Comparison of ENCODE assay signal across 26 cellular contexts in the genomic region with DNA sequence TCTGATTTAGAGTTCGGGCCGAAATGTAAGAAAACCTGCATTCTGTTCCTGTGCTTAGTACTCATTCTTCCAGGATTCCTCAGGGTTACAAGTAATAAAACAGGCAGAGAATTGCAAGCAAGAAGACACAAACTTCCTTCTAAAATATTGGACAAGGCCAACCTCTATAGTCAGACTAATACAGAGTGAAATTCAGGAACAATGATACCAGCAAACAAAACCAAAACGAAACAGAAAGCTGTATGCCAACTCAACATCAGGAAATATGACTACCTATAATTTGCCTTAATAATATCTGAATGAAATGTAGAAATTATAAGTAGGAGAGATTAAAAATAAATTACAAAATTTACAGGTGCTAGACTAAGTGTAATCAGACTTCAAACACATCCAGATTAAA.
DNase-seq lines count a peak whose midpoint lies in the region; ATAC-seq and TF ChIP-seq lines count a peak whose summit lies in the region.
"Had no signal": no experiment of that assay in that cellular context is flagged by ENCODE, and none has a peak within 500 bp of the region (broad histone marks: within the 10 kb centered on the region; RNA-seq: fewer than 3 reads in every experiment).

No MANE protein-coding gene starts in this region.

- no peak overlapping the region for H3K27ac ChIP-seq in DND-41 (ENCODE audit: low read length)
- H3K27ac ChIP-seq in ascending aorta = no peak overlapping the region
- H3K27ac ChIP-seq in suprapubic skin = no peak overlapping the region
- H3K27ac ChIP-seq: dorsolateral prefrontal cortex, GM23248, tibial nerve had no signal

- no peak for DNase-seq in CD14-positive monocyte (ENCODE audit: low spot score)
- DNase-seq in DND-41 = no peak
- no peak for DNase-seq in T-cell
- DNase-seq in lung microvascular endothelial cell (ENCODE audit: low read depth in 2 of 2) = peak; percentile 24 to 31
- DNase-seq in ascending aorta (ENCODE audit: low spot score in 2 of 2) = no peak
- no peak for DNase-seq in HK-2 (ENCODE audit: unreplicated experiment)
- no peak for DNase-seq in suprapubic skin (ENCODE audit: low spot score in 2 of 2)
- DNase-seq: activated CD4-positive, alpha-beta T cell treated with anti-CD3 and anti-CD28 coated beads, Interleukin-2, amount 50 U/mL, for 4 hours; CD8-positive, alpha-beta memory T cell; dorsolateral prefrontal cortex; GDM1; GM23248; heart right ventricle; left colon; natural killer cell; NCI-H1436; NCI-H2107; ovary; retina had no signal

- H3K9ac ChIP-seq in DND-41 (ENCODE audit: low read depth, low read length) = no peak overlapping the region
- H3K9ac ChIP-seq: GM23248 had no signal

- WGBS in suprapubic skin = 80% methylated on average over 3 of the region's 3 CpGs

- TF ChIP-seq EP300 in suprapubic skin (IDR thresholded peaks at IDR 0.05) = no peak

- peak overlapping the region in 1 of 2 donors; percentile 57 for H3K4me3 Mint-ChIP-seq in CD14-positive monocyte
- H3K4me3 Mint-ChIP-seq in T-cell = peak overlapping the region in 2 of 3 donors; percentile 7 to 35
- H3K4me3 Mint-ChIP-seq: activated naive CD8-positive, alpha-beta T cell; central memory CD8-positive, alpha-beta T cell; IgD-negative memory B cell; natural killer cell; stimulated activated naive CD8-positive, alpha-beta T cell treated with anti-CD3 and anti-CD28 coated beads, Interleukin-15, Interleukin-2, amounts not matched to agents 100 ng/mL and 50 ng/mL, for 24 hours; T-helper 2 cell treated with Interferon-gamma antibody and Interleukin-4, amounts not matched to agents 5 μg/mL and 100 μg/mL, for 36 hours; WTC11 had no signal

- H3K4me1 Mint-ChIP-seq in CD14-positive monocyte (peaks cover 56% of the 10 kb centered on the region), T-cell (peaks cover 18 to 24% (median 21%) of the 10 kb centered on the region in 3 donors)
- H3K4me1 Mint-ChIP-seq: central memory CD8-positive, alpha-beta T cell had no signal

- H3K27me3 ChIP-seq in DND-41 (ENCODE audit: insufficient read depth, low read length, poor library complexity) = no peaks in the 10 kb centered on the region
- H3K27me3 ChIP-seq in ascending aorta = no peaks in the 10 kb centered on the region
- no peaks in the 10 kb centered on the region for H3K27me3 ChIP-seq in suprapubic skin
- H3K27me3 ChIP-seq: dorsolateral prefrontal cortex, heart right ventricle, ovary, tibial nerve had no signal

- intact Hi-C loops in CD14-positive monocyte (cut with micrococcal nuclease) = loop anchor here in 1 of 2 donors (10.0 kb wide), 1 partner anchor 209 kb away; no protein-coding TSS in a partner anchor
- intact Hi-C loops in ascending aorta (cut with DNase I) = no loop called here

- H3K27me3 Mint-ChIP-seq in CD14-positive monocyte (ENCODE audit: low read depth in 3 of 3) (peaks cover 0 to 7% (median 0%) of the 10 kb centered on the region in 3 donors), T-cell (no peaks in the 10 kb centered on the region)
- H3K27me3 Mint-ChIP-seq: activated naive CD8-positive, alpha-beta T cell; CD8-positive, alpha-beta memory T cell; central memory CD8-positive, alpha-beta T cell; IgD-negative memory B cell; stimulated activated naive CD8-positive, alpha-beta T cell treated with anti-CD3 and anti-CD28 coated beads, Interleukin-15, Interleukin-2, amounts not matched to agents 100 ng/mL and 50 ng/mL, for 24 hours had no signal

- CTCF ChIA-PET in T-cell (lab: Charles Lee) = no interaction called here

- no peaks in the 10 kb centered on the region for H4K20me1 ChIP-seq in DND-41 (ENCODE audit: insufficient read depth, low read length)

- H3K9me3 Mint-ChIP-seq in CD14-positive monocyte (peaks cover 0 to 3% (median 0%) of the 10 kb centered on the region in 7 donors), T-cell (peaks cover 0 to 4% (median 0%) of the 10 kb centered on the region in 3 donors)
- H3K9me3 Mint-ChIP-seq: central memory CD8-positive, alpha-beta T cell; IgD-negative memory B cell; natural killer cell; stimulated activated naive CD8-positive, alpha-beta T cell treated with anti-CD3 and anti-CD28 coated beads, Interleukin-15, Interleukin-2, amounts not matched to agents 100 ng/mL and 50 ng/mL, for 24 hours; T-helper 2 cell treated with Interferon-gamma antibody and Interleukin-4, amounts not matched to agents 5 μg/mL and 100 μg/mL, for 36 hours had no signal

- H3K27ac Mint-ChIP-seq in CD14-positive monocyte (peak overlapping the region; percentile 7 to 92 (median 84)), T-cell (no peak overlapping the region)
- H3K27ac Mint-ChIP-seq: activated naive CD8-positive, alpha-beta T cell; CD8-positive, alpha-beta memory T cell; natural killer cell; stimulated activated naive CD8-positive, alpha-beta T cell treated with anti-CD3 and anti-CD28 coated beads, Interleukin-15, Interleukin-2, amounts not matched to agents 100 ng/mL and 50 ng/mL, for 24 hours; T-helper 2 cell treated with Interferon-gamma antibody and Interleukin-4, amounts not matched to agents 5 μg/mL and 100 μg/mL, for 36 hours; WTC11 had no signal

- TF ChIP-seq CTCF in CD14-positive monocyte (IDR thresholded peaks at IDR 0.05) (no peak), DND-41 (IDR thresholded peaks at IDR 0.05; ENCODE audit: borderline replicate concordance, extremely low read depth, low read length, poor library complexity, severe bottlenecking) (no peak), ascending aorta (IDR thresholded peaks at IDR 0.05) (no peak), suprapubic skin (IDR thresholded peaks at IDR 0.05) (no peak)

- no peak for TF ChIP-seq POLR2A in suprapubic skin (IDR thresholded peaks at IDR 0.05)

- H3K4me2 ChIP-seq in DND-41 (ENCODE audit: insufficient read depth, low read length) = no peak overlapping the region

- POLR2A ChIA-PET in T-cell (lab: Charles Lee) = interaction anchor here in 1 of 2 donors (0.6 kb wide), 1 partner anchor 22 kb away, joined by 4 read pairs; no protein-coding TSS in a partner anchor

- no peak overlapping the region for H2AFZ ChIP-seq in DND-41 (ENCODE audit: low read depth, low read length)
- H2AFZ ChIP-seq: GM23248 had no signal

- H3K4me1 ChIP-seq in DND-41 (ENCODE audit: insufficient read depth, low read length) (no peaks in the 10 kb centered on the region), ascending aorta (no peaks in the 10 kb centered on the region), suprapubic skin (peaks cover 12% of the 10 kb centered on the region)
- H3K4me1 ChIP-seq: tibial nerve had no signal

- H3K4me3 ChIP-seq in DND-41 (ENCODE audit: low read depth in 1 of 2, low read length in 2 of 2) (no peak overlapping the region), ascending aorta (no peak overlapping the region), suprapubic skin (no peak overlapping the region)
- H3K4me3 ChIP-seq: GM23248, ovary, tibial nerve had no signal

- H3K9me3 ChIP-seq in DND-41 (ENCODE audit: insufficient read depth, low read length, severe bottlenecking) = no peaks in the 10 kb centered on the region
- H3K9me3 ChIP-seq in ascending aorta = no peaks in the 10 kb centered on the region
- H3K9me3 ChIP-seq in suprapubic skin = no peaks in the 10 kb centered on the region
- H3K9me3 ChIP-seq: heart right ventricle, ovary, tibial nerve had no signal

- no peaks in the 10 kb centered on the region for H3K79me2 ChIP-seq in DND-41 (ENCODE audit: insufficient read depth, low read length)

- H3K36me3 ChIP-seq in DND-41 (ENCODE audit: insufficient read depth, low read length) (no peaks in the 10 kb centered on the region), ascending aorta (no peaks in the 10 kb centered on the region), suprapubic skin (no peaks in the 10 kb centered on the region)
- H3K36me3 ChIP-seq: heart right ventricle, ovary, tibial nerve had no signal

- ATAC-seq in DND-41 (ENCODE audit: insufficient read depth, low read depth) = 0 out of 3 replicates have a peak, but pooled peaks have one; percentile 33
- no peak for ATAC-seq in T-cell (replicated peaks in 1 of 4)
- ATAC-seq: left colon, natural killer cell, WTC11 had no signal

- H3K36me3 Mint-ChIP-seq in CD14-positive monocyte (no peaks in the 10 kb centered on the region), T-cell (no peaks in the 10 kb centered on the region)
- H3K36me3 Mint-ChIP-seq: activated naive CD8-positive, alpha-beta T cell; CD8-positive, alpha-beta memory T cell; IgD-negative memory B cell; natural killer cell; WTC11 had no signal

Comparison
In these comparisons a context has a peak if more than half of its experiments do, and no peak if none do; other contexts are left out.
1. DNase-seq: peak in lung microvascular endothelial cell (2 of 2); none in CD14-positive monocyte (single experiment), DND-41 (single experiment), T-cell (0 of 34), ascending aorta (0 of 2), HK-2 (single experiment) and suprapubic skin (0 of 2).
2. H3K27ac Mint-ChIP-seq: peak in CD14-positive monocyte (7 of 7); none in T-cell (0 of 2).